In the genomic region with DNA sequence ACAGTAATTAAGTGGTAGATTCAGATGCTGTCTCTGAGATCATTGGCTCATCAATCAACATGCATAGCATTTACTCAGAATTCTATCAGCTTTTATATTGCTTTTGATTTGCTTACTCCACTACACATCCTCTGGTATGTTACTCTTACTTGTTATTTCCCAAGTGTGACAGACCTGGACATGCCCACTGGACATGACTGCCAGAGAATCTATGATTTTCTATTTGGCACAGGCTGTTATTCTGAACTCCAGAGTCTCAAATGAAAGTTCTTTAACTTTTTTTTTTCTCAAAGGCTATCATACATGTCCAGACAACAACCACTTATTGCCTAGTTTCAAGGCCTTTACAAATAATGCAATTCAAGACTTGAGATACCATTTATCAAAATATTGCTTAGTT, we compare ENCODE assay signal across 35 cellular contexts.
"Had no signal": no experiment of that assay in that cellular context is flagged by ENCODE, and none has a peak within 500 bp of the region (broad histone marks: within the 10 kb centered on the region; RNA-seq: fewer than 3 reads in every experiment).

No MANE protein-coding gene starts in this region.

- H3K4me1 ChIP-seq: adrenal gland, gastrocnemius medialis, heart left ventricle had no signal

- H3K36me3 ChIP-seq: adrenal gland, gastrocnemius medialis, heart left ventricle, WERI-Rb-1 had no signal

- DNase-seq: activated B cell treated with CpG ODN at 0.5 μM for 24 hours; activated CD4-positive, alpha-beta T cell treated with anti-CD3 and anti-CD28 coated beads for 48 hours; activated CD4-positive, alpha-beta T cell treated with anti-CD3 and anti-CD28 coated beads, Interleukin-2, amount 50 U/mL, for 1 hour; activated CD4-positive, alpha-beta T cell treated with anti-CD3 and anti-CD28 coated beads, Interleukin-2, amount 50 U/mL, for 48 hours; activated CD8-positive, alpha-beta memory T cell treated with anti-CD3 and anti-CD28 coated beads for 24 hours; activated CD8-positive, alpha-beta T cell treated with anti-CD3 and anti-CD28 coated beads for 36 hours; activated effector memory CD4-positive, alpha-beta T cell treated with anti-CD3 and anti-CD28 coated beads, Interleukin-2, amount 50 U/mL, for 16 hours; activated naive CD4-positive, alpha-beta T cell treated with anti-CD3 and anti-CD28 coated beads for 36 hours; activated naive CD8-positive, alpha-beta T cell treated with anti-CD3 and anti-CD28 coated beads for 36 hours; activated naive CD8-positive, alpha-beta T cell treated with anti-CD3 and anti-CD28 coated beads, Interleukin-2, amount 50 U/mL, for 24 hours; activated T-cell treated with anti-CD3 and anti-CD28 coated beads, Interleukin-2, amount 50 U/mL, for 48 hours; adrenal gland; amygdala; aorta; body of pancreas; cortex of kidney; dermis blood vessel endothelial cell; effector CD4-positive, alpha-beta T cell; effector memory CD8-positive, alpha-beta T cell; foreskin fibroblast; gastrocnemius medialis; glutamatergic neuron; heart left ventricle; T-helper 1 cell; T-helper 17 cell; T1000; WERI-Rb-1 had no signal

- H3K27ac Mint-ChIP-seq: activated B cell treated with CpG ODN at 0.5 μM for 24 hours; activated CD8-positive, alpha-beta T cell treated with anti-CD3 and anti-CD28 coated beads for 36 hours; activated naive CD4-positive, alpha-beta T cell treated with anti-CD3 and anti-CD28 coated beads for 36 hours; activated naive CD4-positive, alpha-beta T cell treated with anti-CD3 and anti-CD28 coated beads, Interleukin-2, amount 50 U/mL, for 24 hours; activated naive CD8-positive, alpha-beta T cell treated with anti-CD3 and anti-CD28 coated beads for 36 hours; activated naive CD8-positive, alpha-beta T cell treated with anti-CD3 and anti-CD28 coated beads, Interleukin-2, amount 50 U/mL, for 24 hours; activated T-helper 1 cell treated with anti-CD3 and anti-CD28 coated beads, Interleukin-12 subunit alpha, Interleukin-12 subunit beta, Interleukin-2, Interleukin-4 antibody, amounts not matched to agents 30 ng/mL and 10 ng/mL and 1 ng/mL, durations not matched to agents 14 hours and 24 hours and 36 hours; activated T-helper 2 cell treated with anti-CD3 and anti-CD28 coated beads, Interferon-gamma antibody, Interleukin-2, Interleukin-4, amounts not matched to agents 10 μg/mL and 5 μg/mL and 100 μg/mL, durations not matched to agents 14 hours and 24 hours and 36 hours; effector memory CD8-positive, alpha-beta T cell; T-helper 17 cell; T-helper 2 cell treated with Interferon-gamma antibody and Interleukin-4, amounts not matched to agents 5 μg/mL and 100 μg/mL, for 36 hours had no signal

- H3K4me3 ChIP-seq: adrenal gland, body of pancreas, gastrocnemius medialis, heart left ventricle had no signal

- H3K27ac ChIP-seq: adrenal gland, body of pancreas, gastrocnemius medialis, heart left ventricle, WERI-Rb-1 had no signal

- H3K4me1 Mint-ChIP-seq: activated naive CD4-positive, alpha-beta T cell treated with anti-CD3 and anti-CD28 coated beads, Interleukin-2, amount 50 U/mL, for 24 hours; activated naive CD8-positive, alpha-beta T cell treated with anti-CD3 and anti-CD28 coated beads for 36 hours; activated naive CD8-positive, alpha-beta T cell treated with anti-CD3 and anti-CD28 coated beads, Interleukin-2, amount 50 U/mL, for 24 hours; central memory CD8-positive, alpha-beta T cell; T-helper 17 cell had no signal

- H3K27me3 Mint-ChIP-seq: activated CD8-positive, alpha-beta T cell treated with anti-CD3 and anti-CD28 coated beads for 36 hours; activated naive CD8-positive, alpha-beta T cell treated with anti-CD3 and anti-CD28 coated beads for 36 hours; activated naive CD8-positive, alpha-beta T cell treated with anti-CD3 and anti-CD28 coated beads, Interleukin-2, amount 50 U/mL, for 24 hours; central memory CD8-positive, alpha-beta T cell; effector memory CD8-positive, alpha-beta T cell; T-helper 17 cell had no signal

- H3K27me3 ChIP-seq: adrenal gland, body of pancreas, gastrocnemius medialis, heart left ventricle had no signal

- H3K4me3 Mint-ChIP-seq: activated B cell treated with CpG ODN at 0.5 μM for 24 hours; activated CD8-positive, alpha-beta T cell treated with anti-CD3 and anti-CD28 coated beads for 36 hours; activated naive CD4-positive, alpha-beta T cell treated with anti-CD3 and anti-CD28 coated beads for 36 hours; activated naive CD4-positive, alpha-beta T cell treated with anti-CD3 and anti-CD28 coated beads, Interleukin-2, amount 50 U/mL, for 24 hours; activated naive CD8-positive, alpha-beta T cell treated with anti-CD3 and anti-CD28 coated beads for 36 hours; activated naive CD8-positive, alpha-beta T cell treated with anti-CD3 and anti-CD28 coated beads, Interleukin-2, amount 50 U/mL, for 24 hours; activated T-helper 1 cell treated with anti-CD3 and anti-CD28 coated beads, Interleukin-12 subunit alpha, Interleukin-12 subunit beta, Interleukin-2, Interleukin-4 antibody, amounts not matched to agents 30 ng/mL and 10 ng/mL and 1 ng/mL, durations not matched to agents 14 hours and 24 hours and 36 hours; central memory CD8-positive, alpha-beta T cell; effector memory CD8-positive, alpha-beta T cell; T-helper 17 cell; T-helper 2 cell treated with Interferon-gamma antibody and Interleukin-4, amounts not matched to agents 5 μg/mL and 100 μg/mL, for 36 hours had no signal

- H3K36me3 Mint-ChIP-seq: activated naive CD4-positive, alpha-beta T cell treated with anti-CD3 and anti-CD28 coated beads, Interleukin-2, amount 50 U/mL, for 24 hours; activated naive CD8-positive, alpha-beta T cell treated with anti-CD3 and anti-CD28 coated beads for 36 hours had no signal

- ATAC-seq: activated CD4-positive, CD25-positive, alpha-beta regulatory T cell treated with anti-CD3 and anti-CD28 coated beads, Interleukin-2, amount 50 U/mL, for 24 hours; activated CD8-positive, alpha-beta T cell treated with anti-CD3 and anti-CD28 coated beads for 36 hours; activated naive CD8-positive, alpha-beta T cell treated with anti-CD3 and anti-CD28 coated beads, Interleukin-2, amount 50 U/mL, for 24 hours; body of pancreas; effector memory CD8-positive, alpha-beta T cell; esophagus mucosa; gastrocnemius medialis; heart left ventricle; T-helper 17 cell had no signal

- H3K9me3 Mint-ChIP-seq: activated CD8-positive, alpha-beta T cell treated with anti-CD3 and anti-CD28 coated beads for 36 hours; activated naive CD4-positive, alpha-beta T cell treated with anti-CD3 and anti-CD28 coated beads for 36 hours; activated naive CD8-positive, alpha-beta T cell treated with anti-CD3 and anti-CD28 coated beads for 36 hours; activated naive CD8-positive, alpha-beta T cell treated with anti-CD3 and anti-CD28 coated beads, Interleukin-2, amount 50 U/mL, for 24 hours; activated T-helper 2 cell treated with anti-CD3 and anti-CD28 coated beads, Interferon-gamma antibody, Interleukin-2, Interleukin-4, amounts not matched to agents 10 μg/mL and 5 μg/mL and 100 μg/mL, durations not matched to agents 14 hours and 24 hours and 36 hours had no signal

- FAIRE-seq: colon had no signal

- H3K9me3 ChIP-seq: adrenal gland, gastrocnemius medialis had no signal
